In the genomic region with DNA sequence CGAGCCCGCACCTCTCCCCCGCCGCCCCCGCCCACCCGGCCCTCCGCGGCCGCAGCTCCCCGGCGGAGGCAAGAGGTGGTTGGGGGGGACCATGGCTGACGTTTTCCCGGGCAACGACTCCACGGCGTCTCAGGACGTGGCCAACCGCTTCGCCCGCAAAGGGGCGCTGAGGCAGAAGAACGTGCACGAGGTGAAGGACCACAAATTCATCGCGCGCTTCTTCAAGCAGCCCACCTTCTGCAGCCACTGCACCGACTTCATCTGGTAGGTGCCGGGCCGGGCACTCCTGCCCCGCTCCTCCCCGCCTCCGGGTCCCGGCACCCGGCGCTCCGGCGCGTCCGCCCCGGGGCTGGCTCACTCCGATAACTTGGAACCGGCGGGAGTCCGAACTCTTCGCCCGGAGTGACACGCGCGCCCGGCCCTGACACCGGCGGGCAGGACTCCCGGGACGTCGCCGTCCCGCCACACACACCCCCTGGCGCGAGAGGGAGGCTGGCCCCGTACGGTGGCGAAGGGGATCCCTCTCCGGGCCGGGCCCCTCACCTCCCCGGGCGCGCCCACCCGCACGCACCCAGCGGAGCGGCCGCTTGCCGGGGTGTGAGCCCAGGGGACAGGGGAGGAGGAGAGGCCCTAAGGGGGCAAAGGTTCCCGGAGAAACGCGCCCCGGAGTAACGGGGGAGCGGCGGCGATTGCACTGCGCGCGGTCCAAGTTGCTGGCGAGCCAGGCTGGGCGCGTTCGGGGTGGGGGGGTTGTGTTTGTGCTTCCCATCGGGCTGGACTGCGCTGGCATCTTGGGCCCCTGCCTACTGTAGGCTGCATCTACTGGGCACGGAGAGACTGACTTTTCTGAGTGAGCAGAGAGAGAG, we compare ENCODE assay signal across 8 cellular contexts. TPM values are rescaled to one million over a fixed set of nuclear protein-coding genes. Genes with fewer than 3 reads are reported as not detected.
DNase-seq lines count a peak whose midpoint lies in the region; ATAC-seq and TF ChIP-seq lines count a peak whose summit lies in the region.

No MANE protein-coding gene starts in this region.

- TF ChIP-seq CTCF in OCI-LY7 (conservative IDR thresholded peaks at IDR 0.05; ENCODE audit: low read length) (0 out of 2 replicates have a peak, but pooled peaks have one; percentile 13), foreskin keratinocyte (conservative IDR thresholded peaks at IDR 0.05) (no peak), nephron (IDR thresholded peaks at IDR 0.05; ENCODE audit: unreplicated experiment in 3 of 3) (no peak)

- intact Hi-C loops in OCI-LY7 (cut with micrococcal nuclease; ENCODE audit: unreplicated experiment), result loop anchor here (2.0 to 5.0 kb wide), 4 partner anchors 46 to 264 kb away; no protein-coding TSS in a partner anchor

- peaks cover 28% of the 10 kb centered on the region for H3K4me1 ChIP-seq in OCI-LY7 (ENCODE audit: insufficient read depth, low read length, poor library complexity, severe bottlenecking)
- H3K4me1 ChIP-seq in foreskin keratinocyte, result peaks cover 4% of the 10 kb centered on the region

- no peaks in the 10 kb centered on the region for H3K79me2 ChIP-seq in OCI-LY7 (ENCODE audit: insufficient read depth, low read depth, low read length)

- CTCF ChIA-PET in OCI-LY7 (lab: Charles Lee; ENCODE audit: unreplicated experiment), result no interaction called here

- DNase-seq in NCI-H1417 (lab: John Stamatoyannopoulos, UW) (peak; percentile 27 to 79 (median 70)), NCI-H1417 treated with DMSO at 0.1 percent for 48 hours (lab: John Stamatoyannopoulos, UW) (no peak), OCI-LY7 (ENCODE audit: low spot score) (peak; percentile 57), foreskin keratinocyte (peak; percentile 25 to 41), superior temporal gyrus (ENCODE audit: extremely low spot score) (peak; percentile 43)
- peak; percentile 81 for DNase-seq in activated effector memory CD4-positive, alpha-beta T cell treated with anti-CD3 and anti-CD28 coated beads, Interleukin-2, amount 50 U/mL, for 16 hours

- no peaks in the 10 kb centered on the region for H3K9me3 ChIP-seq in OCI-LY7 (ENCODE audit: low read length)

- no peaks in the 10 kb centered on the region for H3K9me2 ChIP-seq in OCI-LY7 (ENCODE audit: insufficient read depth, low read length)

- H3K36me3 Mint-ChIP-seq in nephron (ENCODE audit: low read depth), result peaks cover 9% of the 10 kb centered on the region

- no peaks in the 10 kb centered on the region for H3K9me3 Mint-ChIP-seq in nephron

- ATAC-seq in HG03025 (IDR thresholded peaks at IDR 0.05; ENCODE audit: low FRiP score, unreplicated experiment), result peak; percentile 30
- ATAC-seq in foreskin keratinocyte, result peak; percentile 49

- H3K4me3 ChIP-seq in OCI-LY7 (ENCODE audit: low read depth, low read length, poor library complexity, severe bottlenecking), result peak overlapping the region; percentile 78

- peak overlapping the region; percentile 80 for H3K4me2 ChIP-seq in OCI-LY7 (ENCODE audit: low read length)

- peak overlapping the region; percentile 64 for H2AFZ ChIP-seq in OCI-LY7 (ENCODE audit: low read length)

- no peaks in the 10 kb centered on the region for H3K36me3 ChIP-seq in OCI-LY7 (ENCODE audit: insufficient read depth, low read length)

- H3K4me3 Mint-ChIP-seq in nephron, result peak overlapping the region; percentile 88 to 97 (median 94)

- no TSS peak for BruUV-seq in OCI-LY7 (replicated peaks; lab: Mats Ljungman, UMichigan)

- no peaks in the 10 kb centered on the region for H4K20me1 ChIP-seq in OCI-LY7 (ENCODE audit: insufficient read depth, low read length)

- H3K27ac Mint-ChIP-seq in nephron, result peak overlapping the region; percentile 74 to 83 (median 78)

- peaks cover 30% of the 10 kb centered on the region for H3K4me1 Mint-ChIP-seq in nephron

- peaks cover 3% of the 10 kb centered on the region for H3K27me3 ChIP-seq in foreskin keratinocyte

- peaks cover 65% of the 10 kb centered on the region for H3K27me3 Mint-ChIP-seq in nephron (ENCODE audit: low read depth)

- POLR2A ChIA-PET in OCI-LY7 (lab: Charles Lee), result no interaction called here

- H3K27ac ChIP-seq in OCI-LY7 (ENCODE audit: low read depth, low read length, poor library complexity, severe bottlenecking), result no peak overlapping the region
- no peak overlapping the region for H3K27ac ChIP-seq in foreskin keratinocyte

RNA-seq across cellular contexts. Expression of gene PRKCA, which starts 0.6 kb away (rescaled TPM):
- 5.2 and 6.6 TPM in 2 replicates for total RNA-seq in OCI-LY7 (2014; rRNA removed; shearing (Covaris generic))
- total RNA-seq in OCI-LY7 (2022), result 31.3 and 32.1 TPM in 2 replicates
- total RNA-seq in foreskin keratinocyte, result 5.0 and 6.8 TPM in 2 replicates
- 1.7 and 2.0 TPM in 2 replicates for polyA plus RNA-seq in foreskin keratinocyte
